Comparison of ENCODE assay signal across 9 cellular contexts in the genomic region with DNA sequence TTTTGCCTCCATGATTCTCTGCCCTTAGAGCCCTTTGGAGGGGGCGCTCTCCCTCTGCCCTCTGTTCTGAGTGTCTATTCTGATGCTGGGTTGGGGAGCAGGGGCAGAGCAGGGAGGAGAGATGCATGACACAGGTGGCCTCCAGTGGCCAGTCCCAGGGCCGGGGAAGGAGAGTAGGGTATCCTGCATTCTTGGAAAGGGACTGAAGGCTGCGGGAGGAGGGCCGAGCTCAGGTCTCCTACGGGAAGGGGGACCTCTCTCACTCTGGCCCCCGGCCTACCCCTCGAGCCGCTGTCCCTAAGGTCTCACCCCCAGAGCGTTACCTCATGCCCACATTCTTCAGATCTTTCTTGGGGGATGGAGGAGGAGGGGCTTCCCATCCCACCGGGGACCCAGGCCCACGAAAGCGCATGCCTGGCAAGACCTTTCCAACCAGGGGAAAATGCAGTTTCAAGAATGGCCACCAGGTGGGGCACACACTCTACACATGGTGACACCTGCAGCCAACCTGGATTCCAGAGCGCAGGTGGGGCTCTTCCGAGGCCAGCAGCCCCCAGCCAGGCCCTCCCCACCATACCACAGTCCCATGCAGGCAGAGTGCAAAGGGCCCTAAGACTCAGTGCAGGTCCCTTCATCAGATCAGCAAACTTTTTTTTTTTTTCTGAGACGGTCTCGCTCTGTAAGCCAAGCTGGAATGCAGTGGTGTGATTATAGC.
DNase-seq lines count a peak whose midpoint lies in the region; ATAC-seq and TF ChIP-seq lines count a peak whose summit lies in the region.
"Had no signal": no experiment of that assay in that cellular context is flagged by ENCODE, and none has a peak within 500 bp of the region (broad histone marks: within the 10 kb centered on the region; RNA-seq: fewer than 3 reads in every experiment).

No MANE protein-coding gene starts in this region.

- H3K4me3 Mint-ChIP-seq in GM23338 = no peak overlapping the region
- no peak overlapping the region for H3K4me3 Mint-ChIP-seq in activated T-cell treated with anti-CD3 and anti-CD28 coated beads, Interleukin-2, amount 50 U/mL, for 24 hours
- H3K4me3 Mint-ChIP-seq: stimulated activated naive CD8-positive, alpha-beta T cell treated with anti-CD3 and anti-CD28 coated beads, Interleukin-15, Interleukin-2, amounts not matched to agents 100 ng/mL and 50 ng/mL, for 24 hours had no signal

- no peak overlapping the region for H3K9ac ChIP-seq in OCI-LY3 (ENCODE audit: low read length)

- H3K27ac ChIP-seq in GM23338 (ENCODE audit: low read depth) (0 out of 2 replicates have a peak overlapping the region, but pooled peaks have one; percentile 56), OCI-LY3 (ENCODE audit: low read length) (no peak overlapping the region), thyroid gland (no peak overlapping the region)

- H3K4me3 ChIP-seq in GM23338 (no peak overlapping the region), OCI-LY3 (ENCODE audit: low read length) (peak overlapping the region; percentile 30; the same call in 1 of the 2 replicates), thyroid gland (replicated peaks in 1 of 3) (no peak overlapping the region)

- peaks cover 6% of the 10 kb centered on the region for H3K27me3 Mint-ChIP-seq in GM23338 (ENCODE audit: insufficient read depth, low read depth, poor library complexity)
- no peaks in the 10 kb centered on the region for H3K27me3 Mint-ChIP-seq in activated T-cell treated with anti-CD3 and anti-CD28 coated beads, Interleukin-2, amount 50 U/mL, for 24 hours
- H3K27me3 Mint-ChIP-seq: stimulated activated naive CD8-positive, alpha-beta T cell treated with anti-CD3 and anti-CD28 coated beads, Interleukin-15, Interleukin-2, amounts not matched to agents 100 ng/mL and 50 ng/mL, for 24 hours had no signal

- no peaks in the 10 kb centered on the region for H4K20me1 ChIP-seq in GM23338 (replicated peaks; ENCODE audit: insufficient read depth)
- no peaks in the 10 kb centered on the region for H4K20me1 ChIP-seq in OCI-LY3 (ENCODE audit: insufficient read depth, low read length)

- H3K27me3 ChIP-seq in GM23338 (ENCODE audit: insufficient read depth) (no peaks in the 10 kb centered on the region), OCI-LY3 (ENCODE audit: low read depth, low read length) (no peaks in the 10 kb centered on the region), thyroid gland (no peaks in the 10 kb centered on the region)

- peaks cover 7% of the 10 kb centered on the region; the same call in 1 of the 3 replicates for H3K4me1 Mint-ChIP-seq in GM23338
- peaks cover 4% of the 10 kb centered on the region for H3K4me1 Mint-ChIP-seq in activated T-cell treated with anti-CD3 and anti-CD28 coated beads, Interleukin-2, amount 50 U/mL, for 24 hours (ENCODE audit: low read depth)

- H3K9me2 ChIP-seq in GM23338 (ENCODE audit: insufficient read depth) = no peaks in the 10 kb centered on the region

- no peak overlapping the region for H3K27ac Mint-ChIP-seq in GM23338
- no peak overlapping the region for H3K27ac Mint-ChIP-seq in activated T-cell treated with anti-CD3 and anti-CD28 coated beads, Interleukin-2, amount 50 U/mL, for 24 hours
- H3K27ac Mint-ChIP-seq: stimulated activated naive CD8-positive, alpha-beta T cell treated with anti-CD3 and anti-CD28 coated beads, Interleukin-15, Interleukin-2, amounts not matched to agents 100 ng/mL and 50 ng/mL, for 24 hours had no signal

- H3K36me3 Mint-ChIP-seq in GM23338 (ENCODE audit: low read depth) = peaks cover 9% of the 10 kb centered on the region
- H3K36me3 Mint-ChIP-seq in activated T-cell treated with anti-CD3 and anti-CD28 coated beads, Interleukin-2, amount 50 U/mL, for 24 hours (ENCODE audit: low read depth) = no peaks in the 10 kb centered on the region

- H3F3A ChIP-seq in GM23338 (replicated peaks; ENCODE audit: low read depth) = no peaks in the 10 kb centered on the region

- no peaks in the 10 kb centered on the region for H3K9me3 Mint-ChIP-seq in GM23338
- H3K9me3 Mint-ChIP-seq in activated T-cell treated with anti-CD3 and anti-CD28 coated beads, Interleukin-2, amount 50 U/mL, for 24 hours = no peaks in the 10 kb centered on the region
- H3K9me3 Mint-ChIP-seq: stimulated activated naive CD8-positive, alpha-beta T cell treated with anti-CD3 and anti-CD28 coated beads, Interleukin-15, Interleukin-2, amounts not matched to agents 100 ng/mL and 50 ng/mL, for 24 hours had no signal

- DNase-seq in AML-193 (lab: John Stamatoyannopoulos, UW) (peak; percentile 24 to 31), GM23338 (ENCODE audit: low spot score) (peak; percentile 93), fibroblast of peridontal ligament (ENCODE audit: extremely low read depth) (peak; percentile 40), omental fat pad (ENCODE audit: low spot score) (peak; percentile 98), thyroid gland (peak; percentile 74 to 76)
- peak; percentile 84 for DNase-seq in activated T-cell treated with anti-CD3 and anti-CD28 coated beads, Interleukin-2, amount 50 U/mL, for 24 hours

- no peak overlapping the region for H2AFZ ChIP-seq in GM23338
- no peak overlapping the region for H2AFZ ChIP-seq in OCI-LY3 (ENCODE audit: low read depth, low read length)

- H3K9me3 ChIP-seq in OCI-LY3 (ENCODE audit: insufficient read depth, low read length) (no peaks in the 10 kb centered on the region), thyroid gland (no peaks in the 10 kb centered on the region)

- no peaks in the 10 kb centered on the region for H3K79me2 ChIP-seq in GM23338 (replicated peaks; ENCODE audit: insufficient read depth)
- H3K79me2 ChIP-seq in OCI-LY3 (ENCODE audit: low read length) = no peaks in the 10 kb centered on the region

- TF ChIP-seq CTCF in GM23338 (conservative IDR thresholded peaks at IDR 0.05; ENCODE audit: low read depth in 2 of 2) = peak; percentile 92 to 97
- peak; percentile 81 for TF ChIP-seq CTCF in OCI-LY3 (IDR thresholded peaks at IDR 0.05; ENCODE audit: low read depth, low read length)
- peak in 2 of 3 donors; percentile 51 to 69 for TF ChIP-seq CTCF in omental fat pad (IDR thresholded peaks at IDR 0.05)
- peak; percentile 87 to 95 (median 94) for TF ChIP-seq CTCF in thyroid gland (IDR thresholded peaks at IDR 0.05)

- WGBS in thyroid gland, 2 donors = 33 to 36% methylated on average over 13 to 15 of the region's 16 CpGs

- H3K4me1 ChIP-seq in GM23338 (ENCODE audit: insufficient read depth) (no peaks in the 10 kb centered on the region), OCI-LY3 (ENCODE audit: low read length) (no peaks in the 10 kb centered on the region), thyroid gland (peaks cover 0 to 11% of the 10 kb centered on the region in 2 donors)

- peak; percentile 76 for ATAC-seq in GM23338
- peak; percentile 48 for ATAC-seq in omental fat pad (ENCODE audit: low FRiP score)
- no peak for ATAC-seq in HG02870 (IDR thresholded peaks at IDR 0.05; ENCODE audit: unreplicated experiment)

- H3K4me2 ChIP-seq in GM23338 (no peak overlapping the region), OCI-LY3 (ENCODE audit: low read length) (peak overlapping the region; percentile 39)

- intact Hi-C loops in thyroid gland (cut with DNase I) = loop anchor here (1.0 to 10.0 kb wide), 4 partner anchors 145 to 852 kb away; partner anchors contain the start of gene PRKRIP1

- H3K36me3 ChIP-seq in GM23338 (ENCODE audit: insufficient read depth) (0 out of 2 replicates have a peak, but pooled peaks cover 3% of the 10 kb centered on the region), OCI-LY3 (replicated peaks; ENCODE audit: low read depth, low read length) (no peaks in the 10 kb centered on the region), thyroid gland (no peaks in the 10 kb centered on the region)

- TF ChIP-seq POLR2A in thyroid gland (IDR thresholded peaks at IDR 0.05) = no peak

TF ChIP-seq in GM23338, 12 proteins besides CTCF, POLR2A, EP300 and RAD21 (continues in another document):
- no peak for TF ChIP-seq POLR2AphosphoS5 (IDR thresholded peaks at IDR 0.05; ENCODE audit: low read depth)

Comparison
In these comparisons a context has a peak if more than half of its experiments do, and no peak if none do; other contexts are left out.
1. DNase-seq: peak in every context shown above with its lines; median percentile 98 in omental fat pad; 93 in GM23338; 84 in activated T-cell treated with anti-CD3 and anti-CD28 coated beads, Interleukin-2, amount 50 U/mL, for 24 hours; 75 in thyroid gland; 40 in fibroblast of peridontal ligament; 28 in AML-193.